Comparison of ENCODE assay signal across 27 cellular contexts in the genomic region with DNA sequence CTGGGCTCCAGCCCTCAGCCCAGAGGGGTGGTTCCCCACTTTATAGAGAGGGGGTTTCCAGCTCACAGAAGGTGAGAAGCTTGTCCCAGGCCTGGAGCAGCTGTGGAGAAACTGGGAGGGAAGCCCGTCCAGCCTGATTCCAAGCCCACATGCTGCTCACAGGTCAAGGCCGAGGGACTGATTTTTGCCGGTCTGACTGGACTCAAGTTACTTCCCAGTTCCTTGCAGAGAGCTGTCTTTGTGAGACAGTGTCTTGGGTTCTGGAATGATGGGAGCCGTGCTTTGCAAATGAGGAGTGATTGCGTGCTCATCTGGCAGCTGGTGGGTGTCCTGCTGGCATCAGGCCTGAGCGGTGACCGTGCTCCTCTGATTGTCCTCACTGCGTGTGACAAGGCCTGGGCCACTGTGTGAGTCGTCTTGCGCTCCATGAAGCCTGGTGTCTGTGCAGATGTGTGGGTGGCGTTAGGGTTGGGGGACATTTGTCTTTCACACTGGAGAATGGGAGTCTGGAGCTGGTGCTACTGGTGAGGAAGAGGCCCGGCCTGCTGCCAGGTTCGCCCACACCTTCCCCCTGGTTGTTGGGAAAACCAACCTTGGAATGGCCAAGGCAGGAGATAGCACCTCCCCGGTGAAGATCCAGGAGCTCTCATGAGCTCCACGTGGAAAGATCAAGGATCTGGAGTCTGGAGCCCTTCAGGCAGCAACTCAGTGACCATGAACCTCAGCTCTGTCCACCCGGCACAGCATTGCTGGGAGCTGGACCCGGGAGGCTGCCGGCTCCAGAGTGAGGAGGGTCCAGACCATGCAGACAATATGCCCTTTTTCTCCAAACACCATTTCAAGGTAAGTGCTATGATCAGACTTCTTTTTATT.
DNase-seq lines count a peak whose midpoint lies in the region; ATAC-seq and TF ChIP-seq lines count a peak whose summit lies in the region.
"Had no signal": no experiment of that assay in that cellular context is flagged by ENCODE, and none has a peak within 500 bp of the region (broad histone marks: within the 10 kb centered on the region; RNA-seq: fewer than 3 reads in every experiment).

No MANE protein-coding gene starts in this region.

- DNase-seq in activated effector memory CD4-positive, alpha-beta T cell treated with anti-CD3 and anti-CD28 coated beads, Interleukin-2, amount 50 U/mL, for 16 hours, result peak; percentile 57
- no peak for DNase-seq in activated effector memory CD4-positive, alpha-beta T cell treated with Interleukin-2 at 50 U/mL for 16 hours
- no peak for DNase-seq in RWPE2 (ENCODE audit: low spot score)
- peak; percentile 44 for DNase-seq in islet precursor cell
- peak; percentile 17 for DNase-seq in stomach
- no peak for DNase-seq in LoVo (ENCODE audit: low spot score)
- no peak for DNase-seq in SIG-M5 (lab: John Stamatoyannopoulos, UW)
- DNase-seq in AG08395 (ENCODE audit: low spot score), result no peak
- DNase-seq: activated CD4-positive, alpha-beta T cell treated with anti-CD3 and anti-CD28 coated beads, Interleukin-2, amount 50 U/mL, for 48 hours; activated gamma-delta T cell; CD4-positive, alpha-beta memory T cell; EL; GOT3; HFFc6; left cardiac atrium; mammary epithelial cell; NCI-H1048; NCI-H2107; NCI-H82; RPMI8226; small intestine; stimulated activated naive CD4-positive, alpha-beta T cell had no signal

- H3K4me1 ChIP-seq in RWPE2 (ENCODE audit: insufficient read depth, poor library complexity, severe bottlenecking) (no peaks in the 10 kb centered on the region), stomach (peaks cover 0 to under 1% (median 0%) of the 10 kb centered on the region in 4 donors)

- no peaks in the 10 kb centered on the region for H3K27me3 ChIP-seq in RWPE2 (ENCODE audit: insufficient read depth, poor library complexity, severe bottlenecking)
- H3K27me3 ChIP-seq in stomach, result no peaks in the 10 kb centered on the region
- H3K27me3 ChIP-seq: dorsolateral prefrontal cortex, hepatocyte, thyroid gland had no signal

- no peak for TF ChIP-seq CTCF in RWPE2 (IDR thresholded peaks at IDR 0.05; ENCODE audit: poor library complexity, severe bottlenecking)
- no peak for TF ChIP-seq CTCF in stomach (IDR thresholded peaks at IDR 0.05)

- no peak overlapping the region for H3K4me3 ChIP-seq in RWPE2 (ENCODE audit: severe bottlenecking)
- no peak overlapping the region for H3K4me3 ChIP-seq in stomach
- H3K4me3 ChIP-seq: dorsolateral prefrontal cortex, hepatocyte, SK-N-MC, thyroid gland had no signal

- H3K9me3 ChIP-seq in RWPE2 (ENCODE audit: severe bottlenecking) (no peaks in the 10 kb centered on the region), stomach (no peaks in the 10 kb centered on the region)
- H3K9me3 ChIP-seq: thyroid gland had no signal

- intact Hi-C loops in stomach (cut with DNase I; ENCODE audit: low total_unique reads), result no loop called here

- ATAC-seq in RWPE2 (ENCODE audit: low read depth), result peak; percentile 26; the same call in 1 of the 3 replicates
- ATAC-seq: natural killer cell treated with Interleukin-12 subunit alpha and Interleukin-12 subunit beta and Interleukin-15 and Interleukin-18, amount 100 ng/mL, for 72 hours had no signal

- H3K36me3 ChIP-seq in RWPE2 (ENCODE audit: low read depth) (peaks cover 62% of the 10 kb centered on the region), stomach (peaks cover 52 to 74% (median 70%) of the 10 kb centered on the region in 4 donors)

- no peak for TF ChIP-seq EP300 in stomach (IDR thresholded peaks at IDR 0.05)

- 95 to 97% (median 96%) methylated on average over 14 to 18 of the region's 18 CpGs for WGBS in stomach, 5 donors

- no peak for TF ChIP-seq POLR2A in stomach (IDR thresholded peaks at IDR 0.05)

- H3K27ac ChIP-seq in RWPE2 (ENCODE audit: poor library complexity, severe bottlenecking) (no peak overlapping the region), stomach (no peak overlapping the region)
- H3K27ac ChIP-seq: dorsolateral prefrontal cortex, hepatocyte, SK-N-MC, thyroid gland had no signal

Comparison
In these comparisons a context has a peak if more than half of its experiments do, and no peak if none do; other contexts are left out.
1. DNase-seq: peak in activated effector memory CD4-positive, alpha-beta T cell treated with anti-CD3 and anti-CD28 coated beads, Interleukin-2, amount 50 U/mL, for 16 hours (single experiment), islet precursor cell (single experiment) and stomach (single experiment); none in activated effector memory CD4-positive, alpha-beta T cell treated with Interleukin-2 at 50 U/mL for 16 hours (single experiment), RWPE2 (single experiment), LoVo (single experiment), SIG-M5 (single experiment) and AG08395 (single experiment).